Comparison of ENCODE assay signal across 8 cellular contexts in the genomic region with DNA sequence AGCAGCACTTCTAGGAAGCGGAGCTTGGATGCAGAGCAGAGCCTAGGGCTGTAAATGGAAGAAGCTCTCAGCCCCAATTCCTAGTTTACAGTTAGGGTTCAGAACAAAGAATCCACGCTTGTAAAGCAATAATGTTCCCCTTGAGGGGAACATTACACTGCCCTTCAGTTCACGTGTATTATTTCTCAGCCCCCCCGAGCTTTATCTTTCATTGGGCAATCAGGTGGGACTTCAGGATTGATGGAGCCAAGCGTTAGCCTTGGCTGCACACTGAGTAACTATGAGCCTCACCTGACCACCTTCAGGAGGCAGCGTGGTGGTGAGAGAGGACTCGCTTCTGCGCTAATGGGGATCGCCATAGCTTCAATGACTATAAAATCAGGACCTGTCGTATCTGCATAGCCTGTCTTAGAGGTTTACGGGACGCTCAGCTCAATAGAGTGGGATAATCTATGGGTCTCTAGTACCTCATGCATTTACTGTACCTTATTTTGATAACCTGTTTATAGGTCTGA.
A peak's percentile ranks its signal among the peaks of the same experiment; 100 is the strongest.
DNase-seq lines count a peak whose midpoint lies in the region; ATAC-seq and TF ChIP-seq lines count a peak whose summit lies in the region.

No MANE protein-coding gene starts in this region.

- H3K4me3 ChIP-seq in GM23248: peak overlapping the region; percentile 89
- H3K4me3 ChIP-seq in cardiac muscle cell: peak overlapping the region; percentile 70
- peak overlapping the region; percentile 46 to 47 for H3K4me3 ChIP-seq in prostate gland

- no peak for ATAC-seq in T-helper 17 cell
- ATAC-seq in GM18873 (IDR thresholded peaks at IDR 0.05; ENCODE audit: low FRiP score, unreplicated experiment): no peak
- ATAC-seq in GM18868 (IDR thresholded peaks at IDR 0.05; ENCODE audit: unreplicated experiment): no peak

- DNase-seq in GM23248 (no peak), T-helper 17 cell (no peak), cardiac muscle cell (ENCODE audit: low read depth in 1 of 2, low spot score in 1 of 2) (no peak), prostate gland (ENCODE audit: low spot score) (no peak), T1000 (lab: John Stamatoyannopoulos, UW) (no peak), NCI-H226 (no peak)

- H3K4me3 Mint-ChIP-seq in T-helper 17 cell: peak overlapping the region; percentile 46

- H3K36me3 Mint-ChIP-seq in T-helper 17 cell (ENCODE audit: low read depth): no peaks in the 10 kb centered on the region

- H3K4me1 ChIP-seq in GM23248 (ENCODE audit: insufficient read depth) (peaks cover 4% of the 10 kb centered on the region), cardiac muscle cell (ENCODE audit: low read depth) (peaks cover 22% of the 10 kb centered on the region), prostate gland (replicated peaks) (no peaks in the 10 kb centered on the region)

- peaks cover 38% of the 10 kb centered on the region for H3K27me3 Mint-ChIP-seq in T-helper 17 cell

- TF ChIP-seq POLR2A in prostate gland (IDR thresholded peaks at IDR 0.05): no peak

- H3K27ac ChIP-seq in GM23248 (no peak overlapping the region), cardiac muscle cell (peak overlapping the region; percentile 34), prostate gland (peak overlapping the region; percentile 70)

- no peaks in the 10 kb centered on the region for H4K20me1 ChIP-seq in GM23248 (ENCODE audit: insufficient read depth)

- TF ChIP-seq CTCF in cardiac muscle cell (IDR thresholded peaks at IDR 0.05; ENCODE audit: low read depth, low read length): no peak
- no peak for TF ChIP-seq CTCF in prostate gland (IDR thresholded peaks at IDR 0.05)

- no peak overlapping the region for H3K27ac Mint-ChIP-seq in T-helper 17 cell

- H3K4me1 Mint-ChIP-seq in T-helper 17 cell: peaks cover 3% of the 10 kb centered on the region

- H2AFZ ChIP-seq in GM23248: peak overlapping the region; percentile 94

- 67 to 70% methylated on average over 12 of the region's 12 CpGs for WGBS in GM23248 (ENCODE audit: low coverage in 1 of 2, low lambda C conversion rate in 2 of 2, missing lambda C conversion rate in 2 of 2), 2 experiments
- 34% methylated on average over 12 of the region's 12 CpGs for WGBS in prostate gland

- in situ Hi-C loops in GM23248 (cut with MboI): no loop called here

- H3K9ac ChIP-seq in GM23248: peak overlapping the region; percentile 71

- no peaks in the 10 kb centered on the region; the same call in 1 of the 2 replicates for H3K27me3 ChIP-seq in GM23248 (replicated peaks; ENCODE audit: insufficient read depth)
- no peaks in the 10 kb centered on the region for H3K27me3 ChIP-seq in cardiac muscle cell
- H3K27me3 ChIP-seq in prostate gland (replicated peaks; ENCODE audit: insufficient read depth): no peaks in the 10 kb centered on the region

- peaks cover 13% of the 10 kb centered on the region for H3F3A ChIP-seq in GM23248 (ENCODE audit: insufficient read depth)

- H3K9me3 ChIP-seq in GM23248 (ENCODE audit: low read depth): no peaks in the 10 kb centered on the region
- H3K9me3 ChIP-seq in T-helper 17 cell (ENCODE audit: control insufficient read depth, low read length, poor library complexity, severe bottlenecking): no peaks in the 10 kb centered on the region
- H3K9me3 ChIP-seq in cardiac muscle cell (ENCODE audit: low read depth): no peaks in the 10 kb centered on the region
- H3K9me3 ChIP-seq in prostate gland: no peaks in the 10 kb centered on the region

- intact Hi-C loops in prostate gland (cut with DNase I): loop anchor here (5.0 kb wide), 1 partner anchor 322 kb away; no protein-coding TSS in a partner anchor

- no peaks in the 10 kb centered on the region for H3K79me2 ChIP-seq in GM23248 (ENCODE audit: insufficient read depth)

- H3K36me3 ChIP-seq in GM23248 (ENCODE audit: low read depth): no peaks in the 10 kb centered on the region
- no peaks in the 10 kb centered on the region for H3K36me3 ChIP-seq in cardiac muscle cell
- H3K36me3 ChIP-seq in prostate gland: no peaks in the 10 kb centered on the region

- H3K4me2 ChIP-seq in GM23248 (ENCODE audit: unreplicated experiment): peak overlapping the region; percentile 88

- H3K9me2 ChIP-seq in GM23248 (ENCODE audit: insufficient read depth): no peaks in the 10 kb centered on the region
